ENCODE assay signal across 28 cellular contexts in genomic region chr16:50889746-50890145, GRCh38.
A peak's percentile ranks its signal among the peaks of the same experiment; 100 is the strongest.
DNase-seq lines count a peak whose midpoint lies in the region; ATAC-seq, FAIRE-seq and TF ChIP-seq lines count a peak whose summit lies in the region.
"Had no signal": no experiment of that assay in that cellular context is flagged by ENCODE, and none has a peak within 500 bp of the region (broad histone marks: within the 10 kb centered on the region; RNA-seq: fewer than 3 reads in every experiment).

No MANE protein-coding gene starts in this region.

- no peak overlapping the region for H2BK12ac ChIP-seq in trophoblast cell (ENCODE audit: low read length)

- no peak overlapping the region for H3K4ac ChIP-seq in trophoblast cell (ENCODE audit: low read depth, low read length)

- FAIRE-seq in frontal cortex (lab: Jason Lieb, UNC) = no peak
- FAIRE-seq: A204.1, GM12878, GM12892, GM18507 had no signal

- no peak overlapping the region for H3K14ac ChIP-seq in trophoblast cell (ENCODE audit: low read length)

- H2BK5ac ChIP-seq in trophoblast cell (ENCODE audit: low read depth, low read length, poor library complexity) = no peak overlapping the region

- DNase-seq in ecto neural progenitor cell (ENCODE audit: low spot score) (peak; percentile 10), esophagus muscularis mucosa (ENCODE audit: extremely low spot score) (peak; percentile 79), mucosa of gallbladder (ENCODE audit: low spot score) (peak; percentile 2), ureter (ENCODE audit: low spot score) (peak; percentile 19), frontal cortex (ENCODE audit: low spot score in 2 of 2) (no peak), lower leg skin (ENCODE audit: low spot score in 2 of 2) (no peak), trophoblast cell (no peak)
- DNase-seq: 8988T; ACHN; BE2C; C1 segment of cervical spinal cord; CD4-positive, alpha-beta memory T cell; CD4-positive, CD25-positive, alpha-beta regulatory T cell; CD8-positive, alpha-beta memory T cell; COR-L47; DMS 273 treated with DMSO at 0.1 percent for 48 hours; DMS153; DMS53; DMS79; DND-41; EL; GDM1 had no signal

- H3K79me1 ChIP-seq in trophoblast cell (ENCODE audit: low read length) = no peaks in the 10 kb centered on the region

- no peak overlapping the region for H4K8ac ChIP-seq in trophoblast cell (ENCODE audit: low read depth, low read length)

- H3K27ac ChIP-seq in esophagus muscularis mucosa (replicated peaks in 1 of 4) = no peak overlapping the region
- no peak overlapping the region for H3K27ac ChIP-seq in trophoblast cell (ENCODE audit: low read depth, low read length)
- H3K27ac ChIP-seq: BLaER1 had no signal

- no peak overlapping the region for H3K4me2 ChIP-seq in trophoblast cell (ENCODE audit: low read length)
- H3K4me2 ChIP-seq: BLaER1 had no signal

- H3K9ac ChIP-seq in trophoblast cell (ENCODE audit: low read length) = no peak overlapping the region
- H3K9ac ChIP-seq: BLaER1 had no signal

- H3K27me3 ChIP-seq in esophagus muscularis mucosa (peaks cover 0 to 11% (median 0%) of the 10 kb centered on the region in 4 donors), trophoblast cell (ENCODE audit: insufficient read depth, low read length) (no peaks in the 10 kb centered on the region)
- H3K27me3 ChIP-seq: BE2C, BLaER1 had no signal

- no peak overlapping the region for H3K18ac ChIP-seq in trophoblast cell (ENCODE audit: low read length)

- H3K4me1 ChIP-seq in esophagus muscularis mucosa = no peaks in the 10 kb centered on the region
- H3K4me1 ChIP-seq in trophoblast cell (ENCODE audit: control insufficient read depth in 1 of 2, insufficient read depth in 2 of 2, low read length in 2 of 2) = no peaks in the 10 kb centered on the region
- H3K4me1 ChIP-seq: BE2C had no signal

- no peak overlapping the region for H2AK5ac ChIP-seq in trophoblast cell (ENCODE audit: low read length)

- 77% methylated on average over 7 of the region's 7 CpGs for WGBS in esophagus muscularis mucosa
- WGBS in lower leg skin, 2 donors = 74 to 80% methylated on average over 7 of the region's 7 CpGs
- no CpG with 5 or more reads among the region's 7 CpGs for WGBS in trophoblast cell (ENCODE audit: extremely low coverage, insufficient coverage, insufficient read length)

- TF ChIP-seq EP300 in esophagus muscularis mucosa (IDR thresholded peaks at IDR 0.05) = no peak

- H4K91ac ChIP-seq in trophoblast cell (ENCODE audit: low read depth, low read length) = no peak overlapping the region

- H2AFZ ChIP-seq in trophoblast cell (ENCODE audit: insufficient read depth, low read length, poor library complexity) = no peak overlapping the region

- no peak overlapping the region for H4K12ac ChIP-seq in trophoblast cell (ENCODE audit: low read depth, low read length)

- no peak for TF ChIP-seq CTCF in esophagus muscularis mucosa (IDR thresholded peaks at IDR 0.05)
- no peak for TF ChIP-seq CTCF in lower leg skin (IDR thresholded peaks at IDR 0.05)

- H3K36me3 ChIP-seq in esophagus muscularis mucosa (no peaks in the 10 kb centered on the region), trophoblast cell (ENCODE audit: control insufficient read depth in 1 of 2, insufficient read depth in 2 of 2, low read length in 2 of 2) (no peaks in the 10 kb centered on the region)
- H3K36me3 ChIP-seq: BE2C, BLaER1 had no signal

- H3K23ac ChIP-seq in trophoblast cell (ENCODE audit: low read length) = no peak overlapping the region

- no peak overlapping the region for H3K4me3 ChIP-seq in esophagus muscularis mucosa
- no peak overlapping the region for H3K4me3 ChIP-seq in lower leg skin (ENCODE audit: low read depth, poor library complexity, severe bottlenecking)
- H3K4me3 ChIP-seq in trophoblast cell (ENCODE audit: low read depth, low read length) = no peak overlapping the region
- H3K4me3 ChIP-seq: BLaER1, GM12878 had no signal

- no peaks in the 10 kb centered on the region for H3K79me2 ChIP-seq in trophoblast cell (ENCODE audit: control insufficient read depth, insufficient read depth, low read length, poor library complexity)

- TF ChIP-seq POLR2A in esophagus muscularis mucosa (IDR thresholded peaks at IDR 0.05; ENCODE audit: low read depth) (no peak), lower leg skin (IDR thresholded peaks at IDR 0.05) (no peak)

- no peak overlapping the region for H2BK120ac ChIP-seq in trophoblast cell (ENCODE audit: insufficient read depth, low read length, poor library complexity)

- no peak for ATAC-seq in GM19328 (IDR thresholded peaks at IDR 0.05; ENCODE audit: unreplicated experiment)
- ATAC-seq: GM12878 had no signal

- H3K9me3 ChIP-seq in esophagus muscularis mucosa (no peaks in the 10 kb centered on the region), trophoblast cell (ENCODE audit: insufficient read depth, low read depth, low read length) (no peaks in the 10 kb centered on the region)
- H3K9me3 ChIP-seq: BE2C had no signal

- intact Hi-C loops in esophagus muscularis mucosa (cut with DNase I) (no loop called here), lower leg skin (cut with DNase I; ENCODE audit: low total_unique reads) (no loop called here)

Comparison
In these comparisons a context has a peak if more than half of its experiments do, and no peak if none do; other contexts are left out.
1. DNase-seq: peak in ecto neural progenitor cell (single experiment), esophagus muscularis mucosa (single experiment), mucosa of gallbladder (single experiment) and ureter (single experiment); none in frontal cortex (0 of 2), lower leg skin (0 of 2) and trophoblast cell (0 of 2).